Comparison of ENCODE assay signal across 10 cellular contexts in the genomic region with DNA sequence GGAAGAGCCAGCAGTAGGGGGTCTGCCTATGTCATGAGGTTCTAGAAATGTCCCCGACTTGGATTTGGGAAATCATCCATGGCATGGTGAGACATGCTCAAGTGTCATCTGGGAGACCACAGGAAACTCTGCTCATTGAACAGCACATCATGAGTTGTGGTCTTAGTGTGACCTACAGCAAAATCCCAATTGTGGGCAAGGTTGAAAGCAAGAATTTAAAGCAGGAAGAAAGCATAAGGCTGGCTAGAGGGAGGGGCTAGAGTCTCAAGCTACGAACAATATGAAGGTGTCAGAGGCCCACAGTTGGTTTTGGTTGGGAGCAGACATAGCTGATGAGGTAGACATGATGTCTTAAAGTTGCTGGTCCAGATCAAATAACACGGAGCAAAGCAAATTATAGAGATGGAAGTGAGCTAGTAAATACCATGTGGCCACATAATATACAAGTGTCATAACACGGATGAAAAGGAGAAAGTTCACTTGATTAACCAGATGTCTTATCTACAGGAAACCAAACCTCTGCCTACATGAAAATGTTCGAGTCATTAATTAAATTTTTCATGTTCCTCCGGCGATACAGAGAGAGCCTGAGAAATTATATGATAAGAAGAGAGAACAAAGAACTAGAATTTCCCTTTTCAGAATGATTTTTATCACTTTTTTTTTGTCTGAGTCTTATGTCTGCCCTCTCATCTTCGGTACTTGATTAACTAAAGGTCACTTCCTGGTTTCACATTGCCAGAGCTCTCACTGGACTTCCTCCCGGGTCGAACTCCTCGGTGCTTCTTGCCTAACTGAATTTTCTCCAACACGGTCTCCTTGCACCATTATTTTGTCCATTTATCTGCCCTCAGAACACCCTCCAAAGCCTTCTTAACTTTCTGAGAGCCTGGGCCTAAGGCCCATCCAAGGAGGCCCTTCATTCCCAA.
A peak's percentile ranks its signal among the peaks of the same experiment; 100 is the strongest.
DNase-seq lines count a peak whose midpoint lies in the region; ATAC-seq, FAIRE-seq and TF ChIP-seq lines count a peak whose summit lies in the region.
"Had no signal": no experiment of that assay in that cellular context is flagged by ENCODE, and none has a peak within 500 bp of the region (broad histone marks: within the 10 kb centered on the region; RNA-seq: fewer than 3 reads in every experiment).

No MANE protein-coding gene starts in this region.

- no peaks in the 10 kb centered on the region for H3K9me3 ChIP-seq in BE2C
- H3K9me3 ChIP-seq in GM12878 (replicated peaks; ENCODE audit: control insufficient read depth, insufficient read depth, low read length) = no peaks in the 10 kb centered on the region; the same call in 2 of the 3 replicates
- no peaks in the 10 kb centered on the region for H3K9me3 ChIP-seq in tibial nerve
- H3K9me3 ChIP-seq: mucosa of descending colon had no signal

- H3K36me3 ChIP-seq in BE2C (no peaks in the 10 kb centered on the region), GM12878 (ENCODE audit: control insufficient read depth in 2 of 2, insufficient read depth in 2 of 2, low read length in 1 of 2) (no peaks in the 10 kb centered on the region), tibial nerve (no peaks in the 10 kb centered on the region)

- H3K27ac ChIP-seq in GM12878 (ENCODE audit: control insufficient read depth, insufficient read depth) (0 out of 2 replicates have a peak overlapping the region, but pooled peaks have one; percentile 6), tibial nerve (no peak overlapping the region)

- H3K4me1 ChIP-seq in BE2C (peaks cover 4% of the 10 kb centered on the region; the same call in 1 of the 2 replicates), GM12878 (ENCODE audit: control insufficient read depth, insufficient read depth, low read length) (peaks cover 18% of the 10 kb centered on the region), tibial nerve (no peaks in the 10 kb centered on the region)

- TF ChIP-seq RAD21 in GM12878 (IDR thresholded peaks at IDR 0.05; ENCODE audit: insufficient read depth, low read depth, low read length) = no peak

- intact Hi-C loops in GM12878 (cut with micrococcal nuclease; ENCODE audit: unreplicated experiment) = no loop called here

- H3K79me2 ChIP-seq in GM12878 (ENCODE audit: control insufficient read depth, insufficient read depth, low read length) = no peaks in the 10 kb centered on the region

- no TSS peak for BruUV-seq in GM12878 (replicated peaks; lab: Mats Ljungman, UMichigan)

- in situ Hi-C loops in KBM-7 (cut with MboI; ENCODE audit: low pct_unique_long_range_greater_than_20kb, low sequenced_read_pairs) (no loop called here), GM12878 (cut with MboI) (no loop called here)

- TF ChIP-seq POLR2A in GM12878 (IDR thresholded peaks at IDR 0.05; ENCODE audit: low read depth, low read length) (no peak), tibial nerve (IDR thresholded peaks at IDR 0.05) (no peak)

- CTCF ChIA-PET in GM12878 (lab: Yijun Ruan, JAX) = interaction anchor here (0.8 to 2.3 kb wide), 8 partner anchors 14 to 200 kb away, joined by 3 to 9 read pairs (median 4); no protein-coding TSS in a partner anchor

- no peaks in the 10 kb centered on the region for H3K27me3 ChIP-seq in BE2C
- H3K27me3 ChIP-seq in GM12878 (replicated peaks in 1 of 2; ENCODE audit: control insufficient read depth in 2 of 2, insufficient read depth in 2 of 2, low read length in 1 of 2) = no peaks in the 10 kb centered on the region
- no peaks in the 10 kb centered on the region for H3K27me3 ChIP-seq in tibial nerve

- H4K20me1 ChIP-seq in GM12878 (ENCODE audit: control insufficient read depth, insufficient read depth) = no peaks in the 10 kb centered on the region

- WGBS in GM12878 (ENCODE audit: insufficient coverage, insufficient replicate concordance, low lambda C conversion rate, missing lambda C conversion rate) = 19% methylated on average over 12 of the region's 12 CpGs
- 60 to 71% methylated on average over 12 of the region's 12 CpGs for WGBS in tibial nerve, 2 donors

- H3K4me2 ChIP-seq in GM12878 (ENCODE audit: control insufficient read depth, insufficient read depth) = peak overlapping the region; percentile 68

- SMC1A ChIA-PET in GM12878 (lab: Charles Lee; ENCODE audit: uncharacterized antibody, unreplicated experiment) = interaction anchor here (1.0 to 2.6 kb wide), 14 partner anchors 10 to 242 kb away, joined by 3 to 26 read pairs (median 6); no protein-coding TSS in a partner anchor

- TF ChIP-seq CTCF in BE2C (IDR thresholded peaks at IDR 0.05; ENCODE audit: low read depth, low read length) (no peak), GM12878 (IDR thresholded peaks at IDR 0.05 in 2 of 3, conservative IDR thresholded peaks at IDR 0.05 in 1 of 3; ENCODE audit: control insufficient read depth in 2 of 3, extremely low read depth in 1 of 3, insufficient read depth in 1 of 3, low read depth in 3 of 3, low read length in 3 of 3) (no peak), tibial nerve (IDR thresholded peaks at IDR 0.05) (no peak)

- POLR2A ChIA-PET in GM12878 (lab: Charles Lee) = interaction anchor here (0.6 to 2.3 kb wide), 6 partner anchors 13 to 101 kb away, joined by 3 to 7 read pairs (median 3); no protein-coding TSS in a partner anchor

- H3K4me3 ChIP-seq in BE2C (ENCODE audit: low read depth, low read length) (peak overlapping the region; percentile 13; the same call in 1 of the 2 replicates), GM12878 (0 out of 2 replicates have a peak overlapping the region, but pooled peaks have one; percentile 0), tibial nerve (no peak overlapping the region)
- H3K4me3 ChIP-seq: mucosa of descending colon had no signal

- peak; percentile 27 for FAIRE-seq in GM12878 (lab: Jason Lieb, UNC)

- peak overlapping the region; percentile 20 for H2AFZ ChIP-seq in GM12878 (ENCODE audit: control insufficient read depth, low read depth, low read length)

- no peak for DNase-seq in BE2C
- peak; percentile 20 for DNase-seq in KBM-7
- no peak for DNase-seq in GM12878 (ENCODE audit: low read depth, low spot score)
- no peak for DNase-seq in NCI-H1105 treated with DMSO at 0.1 percent for 48 hours (lab: John Stamatoyannopoulos, UW)
- no peak for DNase-seq in nucleus accumbens (lab: John Stamatoyannopoulos, UW)
- DNase-seq in tibial nerve (ENCODE audit: low spot score in 2 of 2) = no peak
- DNase-seq: mucosa of descending colon, NCI-H2171 had no signal

- H3K9ac ChIP-seq in GM12878 (ENCODE audit: control insufficient read depth, insufficient read depth, low read length) = no peak overlapping the region

- RAD21 ChIA-PET in GM12878 (lab: Charles Lee; ENCODE audit: unreplicated experiment) = interaction anchor here (0.8 to 3.0 kb wide), 10 partner anchors 10 to 83 kb away, joined by 3 to 15 read pairs (median 4); partner anchors contain the start of gene DUSP10

- TF ChIP-seq EP300 in GM12878 (IDR thresholded peaks at IDR 0.05; ENCODE audit: borderline replicate concordance in 1 of 2, control insufficient read depth in 1 of 2, low read depth in 2 of 2, low read length in 2 of 2) = no peak; a peak in 1 of 4 replicates
- TF ChIP-seq EP300 in tibial nerve (IDR thresholded peaks at IDR 0.05) = no peak

- ATAC-seq in GM19395 (IDR thresholded peaks at IDR 0.05; ENCODE audit: unreplicated experiment) (peak; percentile 70), GM12878 (peak; percentile 73), HG03521 (IDR thresholded peaks at IDR 0.05; ENCODE audit: unreplicated experiment) (no peak)
- ATAC-seq: mucosa of descending colon had no signal

TF ChIP-seq in GM12878, 131 proteins besides CTCF, POLR2A, EP300 and RAD21 (continues in another document):
- TF ChIP-seq TCF12 (IDR thresholded peaks at IDR 0.05; ENCODE audit: low read depth, low read length) = no peak
- TF ChIP-seq SIN3A (IDR thresholded peaks at IDR 0.05; ENCODE audit: low read depth, low read length) = no peak
- TF ChIP-seq POLR2AphosphoS2 (IDR thresholded peaks at IDR 0.05; ENCODE audit: low read depth, low read length) = no peak
- TF ChIP-seq, protein P1, sequence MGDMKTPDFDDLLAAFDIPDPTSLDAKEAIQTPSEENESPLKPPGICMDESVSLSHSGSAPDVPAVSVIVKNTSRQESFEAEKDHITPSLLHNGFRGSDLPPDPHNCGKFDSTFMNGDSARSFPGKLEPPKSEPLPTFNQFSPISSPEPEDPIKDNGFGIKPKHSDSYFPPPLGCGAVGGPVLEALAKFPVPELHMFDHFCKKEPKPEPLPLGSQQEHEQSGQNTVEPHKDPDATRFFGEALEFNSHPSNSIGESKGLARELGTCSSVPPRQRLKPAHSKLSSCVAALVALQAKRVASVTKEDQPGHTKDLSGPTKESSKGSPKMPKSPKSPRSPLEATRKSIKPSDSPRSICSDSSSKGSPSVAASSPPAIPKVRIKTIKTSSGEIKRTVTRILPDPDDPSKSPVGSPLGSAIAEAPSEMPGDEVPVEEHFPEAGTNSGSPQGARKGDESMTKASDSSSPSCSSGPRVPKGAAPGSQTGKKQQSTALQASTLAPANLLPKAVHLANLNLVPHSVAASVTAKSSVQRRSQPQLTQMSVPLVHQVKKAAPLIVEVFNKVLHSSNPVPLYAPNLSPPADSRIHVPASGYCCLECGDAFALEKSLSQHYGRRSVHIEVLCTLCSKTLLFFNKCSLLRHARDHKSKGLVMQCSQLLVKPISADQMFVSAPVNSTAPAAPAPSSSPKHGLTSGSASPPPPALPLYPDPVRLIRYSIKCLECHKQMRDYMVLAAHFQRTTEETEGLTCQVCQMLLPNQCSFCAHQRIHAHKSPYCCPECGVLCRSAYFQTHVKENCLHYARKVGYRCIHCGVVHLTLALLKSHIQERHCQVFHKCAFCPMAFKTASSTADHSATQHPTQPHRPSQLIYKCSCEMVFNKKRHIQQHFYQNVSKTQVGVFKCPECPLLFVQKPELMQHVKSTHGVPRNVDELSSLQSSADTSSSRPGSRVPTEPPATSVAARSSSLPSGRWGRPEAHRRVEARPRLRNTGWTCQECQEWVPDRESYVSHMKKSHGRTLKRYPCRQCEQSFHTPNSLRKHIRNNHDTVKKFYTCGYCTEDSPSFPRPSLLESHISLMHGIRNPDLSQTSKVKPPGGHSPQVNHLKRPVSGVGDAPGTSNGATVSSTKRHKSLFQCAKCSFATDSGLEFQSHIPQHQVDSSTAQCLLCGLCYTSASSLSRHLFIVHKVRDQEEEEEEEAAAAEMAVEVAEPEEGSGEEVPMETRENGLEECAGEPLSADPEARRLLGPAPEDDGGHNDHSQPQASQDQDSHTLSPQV (IDR thresholded peaks at IDR 0.05) = no peak
- TF ChIP-seq JUND (IDR thresholded peaks at IDR 0.05; ENCODE audit: low read depth, low read length) = no peak
- no peak for TF ChIP-seq NRF1 (conservative IDR thresholded peaks at IDR 0.05; ENCODE audit: low read depth, low read length)
- TF ChIP-seq MYC (IDR thresholded peaks at IDR 0.05; ENCODE audit: insufficient read depth, insufficient read length, insufficient replicate concordance, low read length, severe bottlenecking) = no peak
- no peak for TF ChIP-seq MXI1 (IDR thresholded peaks at IDR 0.05; ENCODE audit: low read depth, low read length)
- TF ChIP-seq ATF7 (IDR thresholded peaks at IDR 0.05; ENCODE audit: low read depth) = no peak
- TF ChIP-seq MTA2 (IDR thresholded peaks at IDR 0.05; ENCODE audit: low read depth) = peak; percentile 24; the same call in 1 of the 2 replicates

Comparison
In these comparisons a context has a peak if more than half of its experiments do, and no peak if none do; other contexts are left out.
1. H3K4me3 ChIP-seq: peak in BE2C (single experiment) and GM12878 (single experiment); none in tibial nerve (0 of 4).